1 cellular context compared by ENCODE assay signal in the genomic region with DNA sequence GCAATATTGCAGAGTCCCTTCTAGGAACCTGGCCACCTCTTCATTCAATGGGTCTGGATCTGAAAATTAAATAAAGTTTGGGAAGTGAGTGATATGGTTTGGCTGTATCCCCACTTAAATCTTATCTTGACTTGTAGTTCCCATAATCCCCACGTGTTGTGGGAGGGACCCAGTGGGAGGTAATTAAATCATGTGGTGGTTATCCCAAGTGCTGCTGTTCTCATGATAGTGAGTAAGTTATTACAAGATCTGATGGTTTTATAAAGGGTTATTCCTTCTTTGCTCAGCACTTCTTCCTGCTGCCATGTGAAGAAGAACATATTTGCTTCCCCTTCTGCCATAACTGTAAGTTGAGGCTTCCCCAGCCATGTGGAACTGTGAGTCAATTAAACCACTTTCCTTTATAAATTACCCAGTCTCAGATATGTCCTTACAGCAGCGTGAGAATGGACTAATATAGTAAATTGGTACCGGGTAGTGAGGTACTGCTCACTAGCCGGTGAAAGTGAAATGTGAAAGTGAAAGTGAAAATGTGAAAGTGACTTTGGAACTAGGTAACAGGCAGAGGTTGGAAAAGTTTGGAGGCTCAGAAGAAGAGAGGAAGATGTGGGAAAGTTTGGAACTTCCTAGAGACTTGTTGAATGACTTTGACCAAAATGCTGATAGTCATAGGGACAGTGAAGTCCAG.
TF ChIP-seq lines count a peak whose summit lies in the region.

No MANE protein-coding gene starts in this region.

TF ChIP-seq in HEK293, 187 proteins besides CTCF, POLR2A, EP300 and RAD21:
- peak; percentile 98 for TF ChIP-seq PRDM1 (tag by site-specific recombination; IDR thresholded peaks at IDR 0.05)
